8 cellular contexts compared by ENCODE assay signal in the genomic region with DNA sequence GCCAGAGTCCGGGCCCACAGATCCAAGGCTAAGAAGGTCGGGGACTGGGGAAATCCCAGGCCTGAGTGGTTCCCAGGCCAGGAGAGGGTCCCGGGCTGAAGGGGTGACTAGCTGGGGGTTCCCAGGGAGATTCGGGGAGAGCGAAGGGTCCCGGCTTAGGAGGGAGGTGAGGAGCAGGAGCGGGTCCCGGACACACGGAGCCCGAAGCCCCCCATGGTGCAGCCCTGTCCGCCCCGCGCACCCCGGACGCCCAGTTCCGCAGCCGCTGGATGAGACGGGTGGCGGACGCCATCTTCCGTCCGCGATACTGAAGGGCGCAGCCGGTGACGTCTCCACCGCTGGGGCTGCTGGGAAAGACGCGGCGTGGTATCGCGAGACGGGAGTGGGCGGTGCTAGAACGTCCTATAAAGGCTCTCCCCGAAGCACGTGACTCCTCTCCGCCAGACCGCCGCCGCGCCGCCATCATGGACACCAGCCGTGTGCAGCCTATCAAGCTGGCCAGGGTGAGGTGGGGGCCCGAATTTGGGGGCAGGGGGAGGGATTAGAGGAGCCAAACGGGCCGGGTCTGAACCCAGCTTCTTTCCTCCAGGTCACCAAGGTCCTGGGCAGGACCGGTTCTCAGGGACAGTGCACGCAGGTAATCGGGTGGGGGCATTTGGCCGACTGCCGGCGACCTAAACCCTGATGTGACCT. TPM values are rescaled to one million over a fixed set of nuclear protein-coding genes. Genes with fewer than 3 reads are reported as not detected.
DNase-seq lines count a peak whose midpoint lies in the region; ATAC-seq and FAIRE-seq lines count a peak whose summit lies in the region.

A gene (minus strand): TSS at position 309 of the 693 bp plus-strand sequence. CDS start 17 bp downstream, at position 292.
A gene (plus strand): TSS at position 430 of the 693 bp plus-strand sequence. CDS start 35 bp downstream, at position 465.

- ATAC-seq in GM18502 (IDR thresholded peaks at IDR 0.05; ENCODE audit: poor library complexity, unreplicated experiment): peak; percentile 87
- ATAC-seq in HG02970 (IDR thresholded peaks at IDR 0.05; ENCODE audit: low FRiP score, unreplicated experiment): peak; percentile 94
- ATAC-seq in left ventricle myocardium superior: peak; percentile 95

- FAIRE-seq in urothelium cell line (lab: Jason Lieb, UNC): no peak

- intact Hi-C loops in T-helper 2 cell treated with Interferon-gamma antibody and Interleukin-4, amounts not matched to agents 100 ng/mL and 5 ng/mL, for 36 hours (cut with micrococcal nuclease): loop anchor here (1.0 to 5.0 kb wide), 4 partner anchors 13 to 378 kb away; a partner anchor contains a TSS
- intact Hi-C loops in left ventricle myocardium superior (cut with micrococcal nuclease): no loop called here

- peak; percentile 78 to 91 for DNase-seq in NCI-H1930 (lab: John Stamatoyannopoulos, UW)
- peak; percentile 60 to 97 (median 94) for DNase-seq in anterior cingulate cortex (lab: John Stamatoyannopoulos, UW)
- DNase-seq in left ventricle myocardium superior: peak; percentile 99
- DNase-seq in pulmonary artery endothelial cell (ENCODE audit: low read depth, low spot score): peak; percentile 77
- peak; percentile 89 for DNase-seq in urothelium cell line (ENCODE audit: low spot score)

RNA-seq across cellular contexts. Expression of the first gene that starts in this region (rescaled TPM):
- 46.4 and 49.6 TPM in 2 replicates for total RNA-seq in T-helper 2 cell treated with Interferon-gamma antibody and Interleukin-4, amounts not matched to agents 100 ng/mL and 5 ng/mL, for 36 hours
- total RNA-seq in left ventricle myocardium superior: 134 TPM
- total RNA-seq in pulmonary artery endothelial cell: 24.3 and 46.7 TPM in 2 replicates

RNA-seq across cellular contexts. Expression of the second gene that starts in this region (rescaled TPM):
- total RNA-seq in T-helper 2 cell treated with Interferon-gamma antibody and Interleukin-4, amounts not matched to agents 100 ng/mL and 5 ng/mL, for 36 hours: 2,029 and 2,116 TPM in 2 replicates
- total RNA-seq in left ventricle myocardium superior (1,189 TPM), pulmonary artery endothelial cell (273 and 792 TPM in 2 replicates)

Comparison
In these comparisons a context has a peak if more than half of its experiments do, and no peak if none do; other contexts are left out.
1. Peak in every context shown above with its lines: DNase-seq and ATAC-seq.